Comparison of ENCODE assay signal across 16 cellular contexts in genomic region chr3:157463819-157464218, GRCh38. TPM values are rescaled to one million over a fixed set of nuclear protein-coding genes. Genes with fewer than 3 reads are reported as not detected.
DNase-seq lines count a peak whose midpoint lies in the region; ATAC-seq and TF ChIP-seq lines count a peak whose summit lies in the region.
"Had no signal": no experiment of that assay in that cellular context is flagged by ENCODE, and none has a peak within 500 bp of the region (broad histone marks: within the 10 kb centered on the region; RNA-seq: fewer than 3 reads in every experiment).

No MANE protein-coding gene starts in this region.

- no peak overlapping the region for H3K4ac ChIP-seq in mesenchymal stem cell (ENCODE audit: low read depth in 1 of 2, low read length in 2 of 2)

- dilution Hi-C loops in mammary epithelial cell (cut with HindIII; ENCODE audit: low sequenced_read_pairs), result no loop called here

- peaks cover 16% of the 10 kb centered on the region for H3K27me3 ChIP-seq in left ventricle myocardium inferior (ENCODE audit: low read depth)
- no peaks in the 10 kb centered on the region for H3K27me3 ChIP-seq in heart left ventricle
- no peaks in the 10 kb centered on the region for H3K27me3 ChIP-seq in adipocyte (replicated peaks; ENCODE audit: control insufficient read depth, insufficient read depth, low read length)
- H3K27me3 ChIP-seq in mesenchymal stem cell (ENCODE audit: control insufficient read depth in 1 of 2, insufficient read depth in 1 of 2, low read length in 2 of 2), result no peaks in the 10 kb centered on the region
- H3K27me3 ChIP-seq in mammary epithelial cell (ENCODE audit: insufficient read depth, low read length), result no peaks in the 10 kb centered on the region
- H3K27me3 ChIP-seq: BLaER1 treated with 17β-estradiol and CSF1 and Interleukin-3, amounts not matched to agents 10 nM and 100 nM had no signal

- H3K27ac ChIP-seq in left ventricle myocardium inferior (replicated peaks) (peak overlapping the region; percentile 3), heart left ventricle (peak overlapping the region in 1 of 12 donors; percentile 5), mesenchymal stem cell (ENCODE audit: low read length, poor library complexity, severe bottlenecking) (peak overlapping the region; percentile 77), mammary epithelial cell (ENCODE audit: insufficient read depth, low read depth, low read length) (no peak overlapping the region)
- H3K27ac ChIP-seq: BLaER1 treated with 17β-estradiol and CSF1 and Interleukin-3, amounts not matched to agents 10 nM and 100 nM had no signal

- H3K36me3 ChIP-seq in left ventricle myocardium inferior (no peaks in the 10 kb centered on the region), heart left ventricle (no peaks in the 10 kb centered on the region), adipocyte (ENCODE audit: control insufficient read depth, insufficient read depth, low read length, severe bottlenecking) (peaks cover 5% of the 10 kb centered on the region), mesenchymal stem cell (ENCODE audit: control insufficient read depth in 1 of 2, insufficient read depth in 2 of 2, low read depth in 1 of 2, low read length in 2 of 2) (peaks cover 0 to 7% of the 10 kb centered on the region in 2 experiments), mammary epithelial cell (ENCODE audit: insufficient read depth, low read length) (no peaks in the 10 kb centered on the region)
- H3K36me3 ChIP-seq: BLaER1 treated with 17β-estradiol and CSF1 and Interleukin-3, amounts not matched to agents 10 nM and 100 nM had no signal

- H3K79me1 ChIP-seq in mesenchymal stem cell (replicated peaks; ENCODE audit: low read length, poor library complexity, severe bottlenecking), result peaks cover 3% of the 10 kb centered on the region

- no peak for DNase-seq in left ventricle myocardium inferior
- no peak for DNase-seq in heart left ventricle
- DNase-seq in adipocyte (ENCODE audit: low read depth), result no peak
- DNase-seq in mesenchymal stem cell, result no peak
- DNase-seq in stimulated activated effector memory CD8-positive, alpha-beta T cell treated with anti-CD3 and anti-CD28 coated beads, Interleukin-12 subunit alpha, Interleukin-12 subunit beta, amount 100 ng/mL, for 72 hours (ENCODE audit: low spot score in 2 of 2), result no peak
- no peak for DNase-seq in mammary epithelial cell
- DNase-seq in NCI-H226, result no peak
- DNase-seq: 8988T; CD4-positive, CD25-positive, alpha-beta regulatory T cell; DMS53; GOT3; H9 had no signal

- H3K4me3 ChIP-seq in left ventricle myocardium inferior (no peak overlapping the region), heart left ventricle (no peak overlapping the region), adipocyte (ENCODE audit: low read length) (peak overlapping the region; percentile 35), mesenchymal stem cell (ENCODE audit: insufficient read depth in 1 of 2, low read depth in 1 of 2, low read length in 2 of 2) (no peak overlapping the region), mammary epithelial cell (replicated peaks in 1 of 3; ENCODE audit: insufficient read depth in 1 of 3, low read depth in 2 of 3, low read length in 3 of 3) (no peak overlapping the region)
- H3K4me3 ChIP-seq: BLaER1 treated with 17β-estradiol and CSF1 and Interleukin-3, amounts not matched to agents 10 nM and 100 nM; GM12878 had no signal

- H3K4me1 Mint-ChIP-seq in stimulated activated effector memory CD8-positive, alpha-beta T cell treated with anti-CD3 and anti-CD28 coated beads, Interleukin-12 subunit alpha, Interleukin-12 subunit beta, amount 100 ng/mL, for 72 hours, result no peaks in the 10 kb centered on the region
- H3K4me1 Mint-ChIP-seq: CD4-positive, CD25-positive, alpha-beta regulatory T cell had no signal

- CTCF ChIA-PET in mammary epithelial cell (lab: Charles Lee; ENCODE audit: low non-redundant PET), result interaction anchor here (0.5 kb wide), 1 partner anchor 258 kb away, joined by 3 read pairs; no protein-coding TSS in a partner anchor

- H2AFZ ChIP-seq in mesenchymal stem cell (ENCODE audit: low read depth, low read length) (no peak overlapping the region), mammary epithelial cell (ENCODE audit: low read depth, low read length) (no peak overlapping the region)

- H3K36me3 Mint-ChIP-seq in stimulated activated effector memory CD8-positive, alpha-beta T cell treated with anti-CD3 and anti-CD28 coated beads, Interleukin-12 subunit alpha, Interleukin-12 subunit beta, amount 100 ng/mL, for 72 hours, result no peaks in the 10 kb centered on the region
- H3K36me3 Mint-ChIP-seq: CD4-positive, CD25-positive, alpha-beta regulatory T cell had no signal

- 81 to 100% (median 86%) methylated on average over 1 of the region's 1 CpG for WGBS in heart left ventricle, 4 donors
- 95% methylated on average over 1 of the region's 1 CpG for WGBS in mesenchymal stem cell
- 74% methylated on average over 1 of the region's 1 CpG for WGBS in mammary epithelial cell (ENCODE audit: low coverage, missing lambda C conversion rate)

- H3K4me1 ChIP-seq in left ventricle myocardium inferior (no peaks in the 10 kb centered on the region), heart left ventricle (peaks cover 0 to 12% (median 0%) of the 10 kb centered on the region in 12 donors), adipocyte (ENCODE audit: control insufficient read depth, insufficient read depth, low read length) (peaks cover 55% of the 10 kb centered on the region), mesenchymal stem cell (ENCODE audit: control insufficient read depth, insufficient read depth, low read depth, low read length) (peaks cover 15% of the 10 kb centered on the region), mammary epithelial cell (ENCODE audit: insufficient read depth, low read length) (no peaks in the 10 kb centered on the region)

- H3K79me2 ChIP-seq in mammary epithelial cell (ENCODE audit: insufficient read depth, low read length), result no peaks in the 10 kb centered on the region

- H2BK120ac ChIP-seq in mesenchymal stem cell (ENCODE audit: low read depth, low read length), result no peak overlapping the region

- H3K9me3 ChIP-seq in left ventricle myocardium inferior (replicated peaks) (no peaks in the 10 kb centered on the region), heart left ventricle (no peaks in the 10 kb centered on the region), adipocyte (ENCODE audit: control insufficient read depth, low read length) (no peaks in the 10 kb centered on the region), mesenchymal stem cell (ENCODE audit: control insufficient read depth, low read length) (no peaks in the 10 kb centered on the region), mammary epithelial cell (replicated peaks; ENCODE audit: insufficient read depth, low read length) (no peaks in the 10 kb centered on the region)
- H3K9me3 ChIP-seq: BLaER1 treated with 17β-estradiol and CSF1 and Interleukin-3, amounts not matched to agents 10 nM and 100 nM had no signal

- no peaks in the 10 kb centered on the region for H3K9me3 Mint-ChIP-seq in stimulated activated effector memory CD8-positive, alpha-beta T cell treated with anti-CD3 and anti-CD28 coated beads, Interleukin-12 subunit alpha, Interleukin-12 subunit beta, amount 100 ng/mL, for 72 hours
- H3K9me3 Mint-ChIP-seq: H9 had no signal

- TF ChIP-seq POLR2A in heart left ventricle (IDR thresholded peaks at IDR 0.05), result no peak

- H4K91ac ChIP-seq in mesenchymal stem cell (ENCODE audit: low read length), result no peak overlapping the region

- no peak overlapping the region for H3K23ac ChIP-seq in mesenchymal stem cell (ENCODE audit: low read length in 2 of 2)

- intact Hi-C loops in left ventricle myocardium inferior (cut with micrococcal nuclease), result no loop called here
- intact Hi-C loops in heart left ventricle (cut with DNase I), result no loop called here
- intact Hi-C loops in mammary epithelial cell (cut with micrococcal nuclease), result no loop called here

- no peak overlapping the region for H2BK15ac ChIP-seq in mesenchymal stem cell (ENCODE audit: low read depth, poor library complexity, severe bottlenecking)

- H3K27ac Mint-ChIP-seq in stimulated activated effector memory CD8-positive, alpha-beta T cell treated with anti-CD3 and anti-CD28 coated beads, Interleukin-12 subunit alpha, Interleukin-12 subunit beta, amount 100 ng/mL, for 72 hours, result no peak overlapping the region
- H3K27ac Mint-ChIP-seq: CD4-positive, CD25-positive, alpha-beta regulatory T cell had no signal

- H3K14ac ChIP-seq in mesenchymal stem cell (ENCODE audit: low read length in 2 of 2), result no peak overlapping the region

- TF ChIP-seq CTCF in left ventricle myocardium inferior (IDR thresholded peaks at IDR 0.05; ENCODE audit: borderline replicate concordance) (no peak), heart left ventricle (IDR thresholded peaks at IDR 0.05) (no peak), mammary epithelial cell (conservative IDR thresholded peaks at IDR 0.05 in 1 of 2, IDR thresholded peaks at IDR 0.05 in 1 of 2; ENCODE audit: extremely low read depth in 1 of 2, insufficient read depth in 1 of 2, low read depth in 1 of 2, low read length in 2 of 2) (no peak)

- BruUV-seq in mammary epithelial cell (replicated peaks; lab: Mats Ljungman, UMichigan), result no TSS peak

- no peak overlapping the region for H4K8ac ChIP-seq in mesenchymal stem cell (ENCODE audit: low read length)

- H3K4me2 ChIP-seq in mesenchymal stem cell (ENCODE audit: low read length, poor library complexity, severe bottlenecking) (no peak overlapping the region), mammary epithelial cell (ENCODE audit: insufficient read depth, low read depth, low read length) (no peak overlapping the region)
- H3K4me2 ChIP-seq: BLaER1 treated with 17β-estradiol and CSF1 and Interleukin-3, amounts not matched to agents 10 nM and 100 nM had no signal

- H2BK12ac ChIP-seq in mesenchymal stem cell (ENCODE audit: low read length in 2 of 2), result no peak overlapping the region

- ATAC-seq in heart left ventricle (no peak), GM18517 (IDR thresholded peaks at IDR 0.05; ENCODE audit: unreplicated experiment) (no peak)
- peak; percentile 13 for ATAC-seq in stimulated activated effector memory CD8-positive, alpha-beta T cell treated with anti-CD3 and anti-CD28 coated beads, Interleukin-12 subunit alpha, Interleukin-12 subunit beta, amount 100 ng/mL, for 72 hours
- ATAC-seq: GM12878, HepG2 had no signal

- peak overlapping the region; percentile 59 for H2BK5ac ChIP-seq in mesenchymal stem cell (ENCODE audit: low read depth, low read length, poor library complexity, severe bottlenecking)

- no peak overlapping the region for H3K18ac ChIP-seq in mesenchymal stem cell (ENCODE audit: low read depth in 1 of 2, low read length in 2 of 2)

- no peak overlapping the region for H3K9ac ChIP-seq in adipocyte (ENCODE audit: low read length)
- H3K9ac ChIP-seq in mesenchymal stem cell (ENCODE audit: low read length), result no peak overlapping the region
- no peak overlapping the region for H3K9ac ChIP-seq in mammary epithelial cell (ENCODE audit: insufficient read depth, low read length)
- H3K9ac ChIP-seq: BLaER1 treated with 17β-estradiol and CSF1 and Interleukin-3, amounts not matched to agents 10 nM and 100 nM had no signal

- no peaks in the 10 kb centered on the region for H4K20me1 ChIP-seq in mammary epithelial cell (ENCODE audit: insufficient read depth, low read length)
- H4K20me1 ChIP-seq: BLaER1 treated with 17β-estradiol and CSF1 and Interleukin-3, amounts not matched to agents 10 nM and 100 nM had no signal

- no peak overlapping the region for H3K4me3 Mint-ChIP-seq in stimulated activated effector memory CD8-positive, alpha-beta T cell treated with anti-CD3 and anti-CD28 coated beads, Interleukin-12 subunit alpha, Interleukin-12 subunit beta, amount 100 ng/mL, for 72 hours
- H3K4me3 Mint-ChIP-seq: CD4-positive, CD25-positive, alpha-beta regulatory T cell; H9 had no signal

- peak overlapping the region; percentile 99 for H2AK5ac ChIP-seq in mesenchymal stem cell (ENCODE audit: low read length, severe bottlenecking)

- in situ Hi-C loops in mammary epithelial cell (cut with MboI; ENCODE audit: low sequenced_read_pairs in 2 of 2), result no loop called here

RNA-seq across cellular contexts. Expression of gene PTX3, which starts 27.2 kb away (rescaled TPM):
- total RNA-seq in left ventricle myocardium inferior (0.52 TPM), heart left ventricle (10 to 100 TPM in 2 of 9 donors, 1 to 10 TPM in 3, under 1 TPM in 4; 0.17 to 29.8 (median 1.1) TPM), mammary epithelial cell (1 to 10 TPM in 1 of 2 donors, under 1 TPM in 1; 0.83 to 1.7 TPM)
- polyA plus RNA-seq in heart left ventricle (10 to 100 TPM in 1 of 2 donors, under 1 TPM in 1; 0.30 to 24.7 TPM), mammary epithelial cell (0.14 TPM)
- 14.6 TPM for polyA plus RNA-seq in mesenchymal stem cell (2013, experiment 1 of 2)
- polyA plus RNA-seq in mesenchymal stem cell (2013, experiment 2 of 2), result 15.4 TPM
- not detected for polyA minus RNA-seq in mammary epithelial cell
- total RNA-seq: GM12878, HepG2 had no signal
- polyA plus RNA-seq: CD4-positive, CD25-positive, alpha-beta regulatory T cell; HepG2 had no signal

RNA-seq across cellular contexts. Expression of gene VEPH1, which starts 39.4 kb away (rescaled TPM):
- total RNA-seq in left ventricle myocardium inferior, result 0.16 TPM
- total RNA-seq in heart left ventricle, result under 1 TPM in 4 of 9 donors, not detected in 5; 0.40 to 0.79 (median 0.45) TPM
- polyA plus RNA-seq in heart left ventricle, result under 1 TPM in 1 of 2 donors, not detected in 1; 0.46 TPM
- polyA plus RNA-seq in mesenchymal stem cell (2013, experiment 1 of 2), result 2.2 TPM
- 2.2 TPM for polyA plus RNA-seq in mesenchymal stem cell (2013, experiment 2 of 2)
- under 1 TPM in 1 of 2 donors, not detected in 1; 0.83 TPM for total RNA-seq in mammary epithelial cell
- polyA plus RNA-seq in mammary epithelial cell, result 0.39 TPM
- not detected for polyA minus RNA-seq in mammary epithelial cell
- total RNA-seq: HepG2 had no signal
- polyA plus RNA-seq: CD4-positive, CD25-positive, alpha-beta regulatory T cell; HepG2 had no signal
